21 cellular contexts compared by ENCODE assay signal in genomic region chr2:38789689-38790088, GRCh38.
"Had no signal": no experiment of that assay in that cellular context is flagged by ENCODE, and none has a peak within 500 bp of the region (broad histone marks: within the 10 kb centered on the region; RNA-seq: fewer than 3 reads in every experiment).

No MANE protein-coding gene starts in this region.

- H3K36me3 Mint-ChIP-seq: naive B cell had no signal

- DNase-seq: caudate nucleus; dorsolateral prefrontal cortex; effector CD8-positive, alpha-beta T cell; gastrocnemius medialis; kidney; left cardiac atrium; mammary epithelial cell; naive B cell; nephron progenitor cell; sigmoid colon; stimulated activated CD4-positive, alpha-beta T cell treated with anti-CD3 and anti-CD28 coated beads, Interleukin-12 subunit alpha, Interleukin-12 subunit beta, amount 100 ng/mL, for 4 hours; stimulated activated naive CD4-positive, alpha-beta T cell treated with Interleukin-2 at 50 U/mL for 16 hours; thyroid gland; upper lobe of left lung had no signal

- H3K9me3 Mint-ChIP-seq: naive B cell, nephron progenitor cell had no signal

- H3K27ac Mint-ChIP-seq: naive B cell, nephron progenitor cell had no signal

- H3K4me3 Mint-ChIP-seq: naive B cell, nephron progenitor cell had no signal

- FAIRE-seq: endometrium, kidney had no signal

- H3K27ac ChIP-seq: coronary artery, dorsolateral prefrontal cortex, gastrocnemius medialis, neutrophil, sigmoid colon, skin epidermis, suprapubic skin, thyroid gland, upper lobe of left lung, vagina had no signal

- H3K36me3 ChIP-seq: gastrocnemius medialis, neutrophil, sigmoid colon, suprapubic skin, thyroid gland, upper lobe of left lung, vagina had no signal

- H3K4me1 ChIP-seq: gastrocnemius medialis, sigmoid colon, suprapubic skin, vagina had no signal

- H3K27me3 Mint-ChIP-seq: naive B cell had no signal

- H3K9me3 ChIP-seq: gastrocnemius medialis, neutrophil, sigmoid colon, suprapubic skin, thyroid gland, upper lobe of left lung, vagina had no signal

- H3K4me3 ChIP-seq: coronary artery, dorsolateral prefrontal cortex, gastrocnemius medialis, sigmoid colon, skin epidermis, suprapubic skin, thyroid gland, upper lobe of left lung, vagina had no signal

- H3K27me3 ChIP-seq: dorsolateral prefrontal cortex, gastrocnemius medialis, neutrophil, sigmoid colon, suprapubic skin, thyroid gland, upper lobe of left lung, vagina had no signal

- ATAC-seq: esophagus mucosa, gastrocnemius medialis, left cardiac atrium had no signal
